14 cellular contexts compared by ENCODE assay signal in the genomic region with DNA sequence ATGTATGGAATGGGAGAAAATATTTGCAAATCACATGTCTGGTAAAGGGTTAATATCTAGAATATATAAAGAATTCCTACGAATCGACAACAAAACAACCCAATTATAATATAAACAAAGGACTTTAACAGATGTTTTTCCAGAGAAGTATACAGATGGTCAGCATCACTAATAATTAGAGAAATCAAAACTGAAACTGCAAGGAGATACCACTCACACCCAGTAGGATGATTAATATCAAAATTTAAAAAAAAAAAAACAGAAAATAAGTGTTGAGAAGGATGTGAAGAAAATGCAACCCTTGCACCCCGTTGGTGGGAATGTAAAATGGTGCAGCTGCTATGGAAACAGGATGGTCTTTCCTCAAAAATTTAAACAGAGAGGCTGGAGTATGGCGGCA. TPM values are rescaled to one million over a fixed set of nuclear protein-coding genes. Genes with fewer than 3 reads are reported as not detected.
"Had no signal": no experiment of that assay in that cellular context is flagged by ENCODE, and none has a peak within 500 bp of the region (broad histone marks: within the 10 kb centered on the region; RNA-seq: fewer than 3 reads in every experiment).

No MANE protein-coding gene starts in this region.

- H3K4me1 ChIP-seq: esophagus squamous epithelium, sigmoid colon had no signal

- H3K27ac ChIP-seq: esophagus squamous epithelium, sigmoid colon had no signal

- H3K36me3 ChIP-seq: esophagus squamous epithelium, sigmoid colon had no signal

- H3K9me3 ChIP-seq: esophagus squamous epithelium, sigmoid colon had no signal

- FAIRE-seq: kidney had no signal

- H3K4me3 ChIP-seq: esophagus squamous epithelium, sigmoid colon, skin epidermis had no signal

- DNase-seq: effector memory CD4-positive, alpha-beta T cell; esophagus squamous epithelium; kidney; left cardiac atrium; mesendoderm; naive B cell; posterior cingulate gyrus; sigmoid colon; stimulated activated CD4-positive, alpha-beta T cell treated with anti-CD3 and anti-CD28 coated beads, Interleukin-12 subunit alpha, Interleukin-12 subunit beta, amount 100 ng/mL, for 4 hours; stimulated activated naive CD4-positive, alpha-beta T cell treated with Interleukin-2 at 50 U/mL for 16 hours; trophoblast cell had no signal

- ATAC-seq: left cardiac atrium had no signal

- H3K4me3 Mint-ChIP-seq: naive B cell had no signal

- H3K27me3 ChIP-seq: esophagus squamous epithelium, sigmoid colon had no signal

- H3K9me3 Mint-ChIP-seq: naive B cell had no signal

- H3K27me3 Mint-ChIP-seq: naive B cell had no signal

RNA-seq across cellular contexts. Expression of gene F2RL2, which starts 58.1 kb away (rescaled TPM):
- total RNA-seq: lung microvascular endothelial cell had no signal
- polyA plus RNA-seq: neural cell had no signal
